ENCODE assay signal across 8 cellular contexts in genomic region chr11:71446942-71447688, GRCh38. TPM values are rescaled to one million over a fixed set of nuclear protein-coding genes. Genes with fewer than 3 reads are reported as not detected.
A peak's percentile ranks its signal among the peaks of the same experiment; 100 is the strongest.
DNase-seq lines count a peak whose midpoint lies in the region; ATAC-seq and TF ChIP-seq lines count a peak whose summit lies in the region.

No MANE protein-coding gene starts in this region.

- peaks cover 60% of the 10 kb centered on the region for H3K36me3 Mint-ChIP-seq in activated CD4-positive, alpha-beta T cell treated with anti-CD3 and anti-CD28 coated beads for 36 hours (ENCODE audit: low read depth)
- peaks cover 13% of the 10 kb centered on the region for H3K36me3 Mint-ChIP-seq in natural killer cell treated with Interleukin-12 subunit alpha and Interleukin-12 subunit beta and Interleukin-15 and Interleukin-18, amount 100 ng/mL, for 72 hours

- H3K4me3 Mint-ChIP-seq in activated CD4-positive, alpha-beta T cell treated with anti-CD3 and anti-CD28 coated beads for 36 hours = peak overlapping the region; percentile 88
- H3K4me3 Mint-ChIP-seq in natural killer cell treated with Interleukin-12 subunit alpha and Interleukin-12 subunit beta and Interleukin-15 and Interleukin-18, amount 100 ng/mL, for 72 hours = peak overlapping the region; percentile 91

- no peaks in the 10 kb centered on the region for H3K9me3 Mint-ChIP-seq in activated CD4-positive, alpha-beta T cell treated with anti-CD3 and anti-CD28 coated beads for 36 hours (ENCODE audit: low read depth)
- no peaks in the 10 kb centered on the region for H3K9me3 Mint-ChIP-seq in natural killer cell treated with Interleukin-12 subunit alpha and Interleukin-12 subunit beta and Interleukin-15 and Interleukin-18, amount 100 ng/mL, for 72 hours

- ATAC-seq in activated CD4-positive, alpha-beta T cell treated with anti-CD3 and anti-CD28 coated beads for 36 hours = no peak
- ATAC-seq in natural killer cell treated with Interleukin-12 subunit alpha and Interleukin-12 subunit beta and Interleukin-15 and Interleukin-18, amount 100 ng/mL, for 72 hours = no peak

- no peaks in the 10 kb centered on the region for H3K27me3 Mint-ChIP-seq in activated CD4-positive, alpha-beta T cell treated with anti-CD3 and anti-CD28 coated beads for 36 hours
- H3K27me3 Mint-ChIP-seq in natural killer cell treated with Interleukin-12 subunit alpha and Interleukin-12 subunit beta and Interleukin-15 and Interleukin-18, amount 100 ng/mL, for 72 hours = no peaks in the 10 kb centered on the region

- POLR2A ChIA-PET in activated CD4-positive, alpha-beta T cell treated with anti-CD3 and anti-CD28 coated beads for 36 hours (lab: Charles Lee) = interaction anchor here (0.5 kb wide), 1 partner anchor 216 kb away, joined by 4 read pairs; no protein-coding TSS in a partner anchor

- TF ChIP-seq CTCF in GM20000 (IDR thresholded peaks at IDR 0.05; ENCODE audit: extremely low read depth, missing control alignments) = no peak

- H3K4me1 Mint-ChIP-seq in activated CD4-positive, alpha-beta T cell treated with anti-CD3 and anti-CD28 coated beads for 36 hours = peaks cover 40% of the 10 kb centered on the region
- peaks cover 28 to 41% of the 10 kb centered on the region in 2 donors for H3K4me1 Mint-ChIP-seq in natural killer cell treated with Interleukin-12 subunit alpha and Interleukin-12 subunit beta and Interleukin-15 and Interleukin-18, amount 100 ng/mL, for 72 hours (ENCODE audit: low read depth in 2 of 2)

- peak overlapping the region; percentile 80 for H3K27ac Mint-ChIP-seq in activated CD4-positive, alpha-beta T cell treated with anti-CD3 and anti-CD28 coated beads for 36 hours
- peak overlapping the region; percentile 57 to 77 for H3K27ac Mint-ChIP-seq in natural killer cell treated with Interleukin-12 subunit alpha and Interleukin-12 subunit beta and Interleukin-15 and Interleukin-18, amount 100 ng/mL, for 72 hours

- H3K27ac ChIP-seq in epithelial cell of prostate = peak overlapping the region; percentile 69

- intact Hi-C loops in activated CD4-positive, alpha-beta T cell treated with anti-CD3 and anti-CD28 coated beads for 36 hours (cut with DNase I, micrococcal nuclease) = loop anchor here in 1 of 2 experiments (5.0 kb wide), 1 partner anchor 95 kb away; no protein-coding TSS in a partner anchor

- peak; percentile 23 for DNase-seq in activated CD4-positive, alpha-beta T cell treated with anti-CD3 and anti-CD28 coated beads for 36 hours
- DNase-seq in activated CD4-positive, alpha-beta T cell treated with anti-CD3 and anti-CD28 coated beads, Interleukin-2, amount 50 U/mL, for 1 hour = no peak
- DNase-seq in SIG-M5 (lab: John Stamatoyannopoulos, UW) (peak; percentile 45), epithelial cell of prostate (ENCODE audit: low read depth, low spot score) (peak; percentile 49), NCI-H187 treated with DMSO at 0.1 percent for 48 hours (lab: John Stamatoyannopoulos, UW) (no peak), NCI-H774 (lab: John Stamatoyannopoulos, UW) (no peak), GM20000 (ENCODE audit: low spot score) (no peak)
- peak; percentile 53 for DNase-seq in natural killer cell treated with Interleukin-12 subunit alpha and Interleukin-12 subunit beta and Interleukin-15 and Interleukin-18, amount 100 ng/mL, for 72 hours (ENCODE audit: low spot score)

- CTCF ChIA-PET in activated CD4-positive, alpha-beta T cell treated with anti-CD3 and anti-CD28 coated beads for 36 hours (lab: Charles Lee) = interaction anchor here (0.6 to 1.0 kb wide), 5 partner anchors 8 to 689 kb away, joined by 3 to 7 read pairs (median 4); no protein-coding TSS in a partner anchor

RNA-seq across cellular contexts. Expression of gene DHCR7, which starts 1.1 kb away (rescaled TPM):
- 10 to 100 TPM; 57.3 to 64.0 TPM for total RNA-seq in activated CD4-positive, alpha-beta T cell treated with anti-CD3 and anti-CD28 coated beads for 36 hours
- 100 to 1,000 TPM in 1 of 2 donors, 10 to 100 TPM in 1; 75.8 to 104 TPM for total RNA-seq in natural killer cell treated with Interleukin-12 subunit alpha and Interleukin-12 subunit beta and Interleukin-15 and Interleukin-18, amount 100 ng/mL, for 72 hours

RNA-seq across cellular contexts. Expression of gene NADSYN1, which starts 5.9 kb away (rescaled TPM):
- total RNA-seq in activated CD4-positive, alpha-beta T cell treated with anti-CD3 and anti-CD28 coated beads for 36 hours = 10 to 100 TPM; 79.4 to 88.8 TPM
- total RNA-seq in natural killer cell treated with Interleukin-12 subunit alpha and Interleukin-12 subunit beta and Interleukin-15 and Interleukin-18, amount 100 ng/mL, for 72 hours = 100 to 1,000 TPM; 117 to 129 TPM

Comparison
In these comparisons a context has a peak if more than half of its experiments do, and no peak if none do; other contexts are left out.
1. DNase-seq: peak in activated CD4-positive, alpha-beta T cell treated with anti-CD3 and anti-CD28 coated beads for 36 hours (single experiment), SIG-M5 (single experiment), epithelial cell of prostate (single experiment) and natural killer cell treated with Interleukin-12 subunit alpha and Interleukin-12 subunit beta and Interleukin-15 and Interleukin-18, amount 100 ng/mL, for 72 hours (single experiment); none in activated CD4-positive, alpha-beta T cell treated with anti-CD3 and anti-CD28 coated beads, Interleukin-2, amount 50 U/mL, for 1 hour (single experiment), NCI-H187 treated with DMSO at 0.1 percent for 48 hours (single experiment), NCI-H774 (single experiment) and GM20000 (single experiment).